In the genomic region with DNA sequence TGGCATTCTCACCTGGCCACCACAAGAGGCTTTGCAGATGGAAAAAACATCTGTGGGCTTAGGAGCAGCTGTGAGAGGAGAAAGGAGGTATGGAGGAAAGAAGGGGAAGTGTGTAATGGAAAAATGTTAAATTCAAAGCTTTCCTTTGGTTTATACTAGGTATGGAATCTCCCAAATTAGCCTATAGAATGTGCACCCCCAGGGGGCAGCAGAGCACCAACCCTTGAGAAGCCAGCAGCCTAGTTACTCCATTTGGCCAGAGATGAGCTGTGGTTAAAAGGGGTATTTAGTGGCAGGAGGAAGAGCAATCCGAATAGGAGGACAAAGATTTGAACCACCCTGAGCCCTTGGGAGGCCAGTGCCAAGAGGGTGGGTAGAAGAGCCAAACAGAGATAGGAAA, we compare ENCODE assay signal across 9 cellular contexts.
DNase-seq lines count a peak whose midpoint lies in the region; ATAC-seq and TF ChIP-seq lines count a peak whose summit lies in the region.
"Had no signal": no experiment of that assay in that cellular context is flagged by ENCODE, and none has a peak within 500 bp of the region (broad histone marks: within the 10 kb centered on the region; RNA-seq: fewer than 3 reads in every experiment).

No MANE protein-coding gene starts in this region.

- H3K4me3 ChIP-seq in AG09309 (ENCODE audit: control insufficient read depth, low read depth, low read length) (no peak overlapping the region), adipocyte (ENCODE audit: low read length) (no peak overlapping the region), iPS DF 6.9 (ENCODE audit: low read length) (no peak overlapping the region), tibial nerve (no peak overlapping the region)
- H3K4me3 ChIP-seq: thoracic aorta had no signal

- no peak for TF ChIP-seq POLR2A in tibial nerve (IDR thresholded peaks at IDR 0.05)

- H3K36me3 ChIP-seq in adipocyte (ENCODE audit: control insufficient read depth, insufficient read depth, low read length, severe bottlenecking), result peaks cover 5% of the 10 kb centered on the region
- no peaks in the 10 kb centered on the region for H3K36me3 ChIP-seq in iPS DF 6.9 (ENCODE audit: control insufficient read depth, insufficient read depth, low read length)
- H3K36me3 ChIP-seq in tibial nerve, result no peaks in the 10 kb centered on the region
- H3K36me3 ChIP-seq: thoracic aorta had no signal

- no peak overlapping the region for H3K27ac ChIP-seq in iPS DF 6.9 (ENCODE audit: low read length)
- no peak overlapping the region for H3K27ac ChIP-seq in tibial nerve
- H3K27ac ChIP-seq: thoracic aorta had no signal

- TF ChIP-seq CTCF in AG09309 (IDR thresholded peaks at IDR 0.05; ENCODE audit: control insufficient read depth, insufficient read depth, low read depth, low read length, missing control alignments) (peak; percentile 71), GM12872 (IDR thresholded peaks at IDR 0.05; ENCODE audit: insufficient read depth, low read depth, low read length) (peak; percentile 71), tibial nerve (IDR thresholded peaks at IDR 0.05) (peak in 2 of 5 experiments; percentile 10 to 40)

- no peaks in the 10 kb centered on the region for H3K27me3 ChIP-seq in adipocyte (replicated peaks; ENCODE audit: control insufficient read depth, insufficient read depth, low read length)
- no peaks in the 10 kb centered on the region; the same call in 1 of the 2 replicates for H3K27me3 ChIP-seq in iPS DF 6.9 (ENCODE audit: control insufficient read depth, insufficient read depth, low read length)
- H3K27me3 ChIP-seq in tibial nerve, result no peaks in the 10 kb centered on the region

- no peak overlapping the region for H3K9ac ChIP-seq in adipocyte (ENCODE audit: low read length)

- TF ChIP-seq EP300 in tibial nerve (IDR thresholded peaks at IDR 0.05), result no peak

- peaks cover 7% of the 10 kb centered on the region for H3K9me3 ChIP-seq in adipocyte (ENCODE audit: control insufficient read depth, low read length)
- no peaks in the 10 kb centered on the region for H3K9me3 ChIP-seq in iPS DF 6.9 (ENCODE audit: control insufficient read depth, insufficient read depth, low read length)
- H3K9me3 ChIP-seq in tibial nerve, result peaks cover 0 to 24% (median 2%) of the 10 kb centered on the region in 4 donors

- H3K4me1 ChIP-seq in adipocyte (ENCODE audit: control insufficient read depth, insufficient read depth, low read length), result peaks cover 6% of the 10 kb centered on the region
- no peaks in the 10 kb centered on the region for H3K4me1 ChIP-seq in iPS DF 6.9 (ENCODE audit: control insufficient read depth, insufficient read depth, low read length)
- H3K4me1 ChIP-seq in tibial nerve, result no peaks in the 10 kb centered on the region

- no CpG with 5 or more reads among the region's 1 CpG for WGBS in iPS DF 6.9 (ENCODE audit: insufficient coverage, insufficient read length)
- WGBS in tibial nerve, 2 donors, result 15 to 41% methylated on average over 1 of the region's 1 CpG

- DNase-seq in AG09309 (ENCODE audit: low read depth), result peak; percentile 21
- DNase-seq in NCI-H2171 (lab: John Stamatoyannopoulos, UW), result peak; percentile 18
- peak; percentile 55 for DNase-seq in adipocyte (ENCODE audit: low read depth)
- DNase-seq in iPS DF 6.9 (ENCODE audit: low read depth, low spot score), result peak; percentile 52
- peak; percentile 23 to 38 for DNase-seq in tibial nerve (ENCODE audit: low spot score in 2 of 2)

- no peak for ATAC-seq in HG03521 (IDR thresholded peaks at IDR 0.05; ENCODE audit: unreplicated experiment)
- ATAC-seq in GM18861 (IDR thresholded peaks at IDR 0.05; ENCODE audit: unreplicated experiment), result no peak
